In genomic region chr2:101064505-101064867, GRCh38 we compare ENCODE assay signal across 20 cellular contexts.
DNase-seq lines count a peak whose midpoint lies in the region; ATAC-seq and TF ChIP-seq lines count a peak whose summit lies in the region.
"Had no signal": no experiment of that assay in that cellular context is flagged by ENCODE, and none has a peak within 500 bp of the region (broad histone marks: within the 10 kb centered on the region; RNA-seq: fewer than 3 reads in every experiment).

No MANE protein-coding gene starts in this region.

- ATAC-seq in GM21619 (IDR thresholded peaks at IDR 0.05; ENCODE audit: unreplicated experiment) (peak; percentile 16), HG02588 (IDR thresholded peaks at IDR 0.05; ENCODE audit: unreplicated experiment) (no peak)
- no peak for ATAC-seq in stimulated activated memory B cell treated with anti-CD40 and anti-IgM and Interleukin-4, amounts not matched to agents 10 μg/mL and 1 μg/mL and 100 μg/mL, for 72 hours
- no peak for ATAC-seq in naive thymus-derived CD4-positive, alpha-beta T cell
- ATAC-seq: T-cell, upper lobe of right lung had no signal

- H3K27ac ChIP-seq in PC-9 (peak overlapping the region; percentile 66; the same call in 1 of the 2 replicates), hepatocyte (peak overlapping the region; percentile 69), osteoblast (ENCODE audit: low read depth, low read length) (no peak overlapping the region)
- no peak overlapping the region for H3K27ac ChIP-seq in naive thymus-derived CD4-positive, alpha-beta T cell (ENCODE audit: low read depth, low read length)
- H3K27ac ChIP-seq: KMS-11, ovary, upper lobe of right lung had no signal

- H3K4me2 ChIP-seq in PC-9 (no peak overlapping the region), hepatocyte (no peak overlapping the region), osteoblast (ENCODE audit: insufficient read depth, low read length) (no peak overlapping the region)
- H3K4me2 ChIP-seq: KMS-11 had no signal

- CTCF ChIA-PET in PC-9 (lab: Charles Lee): no interaction called here
- CTCF ChIA-PET in naive thymus-derived CD4-positive, alpha-beta T cell (lab: Charles Lee): no interaction called here

- H3K4me1 ChIP-seq in PC-9 (replicated peaks; ENCODE audit: insufficient read depth) (peaks cover 18% of the 10 kb centered on the region), hepatocyte (ENCODE audit: insufficient read depth) (peaks cover 9% of the 10 kb centered on the region), osteoblast (ENCODE audit: insufficient read depth, low read length) (peaks cover 6% of the 10 kb centered on the region)
- H3K4me1 ChIP-seq in naive thymus-derived CD4-positive, alpha-beta T cell (ENCODE audit: control insufficient read depth in 2 of 2, insufficient read depth in 2 of 2, low read length in 2 of 2): no peaks in the 10 kb centered on the region

- no peaks in the 10 kb centered on the region; the same call in 1 of the 2 replicates for H3K36me3 ChIP-seq in PC-9 (ENCODE audit: low read depth)
- no peaks in the 10 kb centered on the region for H3K36me3 ChIP-seq in hepatocyte (replicated peaks; ENCODE audit: insufficient read depth, low read depth)
- peaks cover 5% of the 10 kb centered on the region; the same call in 1 of the 2 replicates for H3K36me3 ChIP-seq in MG63
- no peaks in the 10 kb centered on the region for H3K36me3 ChIP-seq in naive thymus-derived CD4-positive, alpha-beta T cell (ENCODE audit: control insufficient read depth in 2 of 3, insufficient read depth in 3 of 3, low read length in 3 of 3)
- H3K36me3 ChIP-seq in osteoblast (ENCODE audit: insufficient read depth, low read length): no peaks in the 10 kb centered on the region
- H3K36me3 ChIP-seq: ovary, upper lobe of right lung had no signal

- H2AFZ ChIP-seq in PC-9 (no peak overlapping the region), hepatocyte (no peak overlapping the region), osteoblast (ENCODE audit: low read length) (no peak overlapping the region)

- H3F3A ChIP-seq in PC-9 (ENCODE audit: insufficient read depth, low read depth): peaks cover 26% of the 10 kb centered on the region

- no peaks in the 10 kb centered on the region for H3K27me3 Mint-ChIP-seq in stimulated activated memory B cell treated with anti-CD40 and anti-IgM and Interleukin-4, amounts not matched to agents 10 μg/mL and 1 μg/mL and 100 μg/mL, for 72 hours
- no peaks in the 10 kb centered on the region for H3K27me3 Mint-ChIP-seq in naive thymus-derived CD4-positive, alpha-beta T cell
- H3K27me3 Mint-ChIP-seq: activated naive CD4-positive, alpha-beta T cell treated with anti-CD3 and anti-CD28 coated beads, Interleukin-2, amount 50 U/mL, for 24 hours; central memory CD8-positive, alpha-beta T cell had no signal

- H3K27me3 ChIP-seq in PC-9 (ENCODE audit: insufficient read depth, low read depth) (no peaks in the 10 kb centered on the region), hepatocyte (no peaks in the 10 kb centered on the region), MG63 (no peaks in the 10 kb centered on the region), osteoblast (ENCODE audit: insufficient read depth, low read length) (no peaks in the 10 kb centered on the region)
- no peaks in the 10 kb centered on the region for H3K27me3 ChIP-seq in naive thymus-derived CD4-positive, alpha-beta T cell (ENCODE audit: control insufficient read depth in 2 of 2, insufficient read depth in 2 of 2, low read length in 2 of 2)
- H3K27me3 ChIP-seq: ovary, upper lobe of right lung had no signal

- H3K4me3 ChIP-seq in PC-9 (no peak overlapping the region), hepatocyte (no peak overlapping the region), MG63 (no peak overlapping the region), osteoblast (ENCODE audit: insufficient read depth, low read length) (no peak overlapping the region)
- no peak overlapping the region for H3K4me3 ChIP-seq in naive thymus-derived CD4-positive, alpha-beta T cell (ENCODE audit: low read length)
- H3K4me3 ChIP-seq: ovary, upper lobe of right lung had no signal

- POLR2A ChIA-PET in PC-9 (lab: Charles Lee; ENCODE audit: unreplicated experiment): no interaction called here
- POLR2A ChIA-PET in naive thymus-derived CD4-positive, alpha-beta T cell (lab: Charles Lee): no interaction called here

- peaks cover 13% of the 10 kb centered on the region for H3K4me1 Mint-ChIP-seq in stimulated activated memory B cell treated with anti-CD40 and anti-IgM and Interleukin-4, amounts not matched to agents 10 μg/mL and 1 μg/mL and 100 μg/mL, for 72 hours
- H3K4me1 Mint-ChIP-seq in naive thymus-derived CD4-positive, alpha-beta T cell: no peaks in the 10 kb centered on the region
- H3K4me1 Mint-ChIP-seq: activated naive CD4-positive, alpha-beta T cell treated with anti-CD3 and anti-CD28 coated beads, Interleukin-2, amount 50 U/mL, for 24 hours; CD8-positive, alpha-beta memory T cell; central memory CD8-positive, alpha-beta T cell; T-cell had no signal

- H3K36me3 Mint-ChIP-seq in stimulated activated memory B cell treated with anti-CD40 and anti-IgM and Interleukin-4, amounts not matched to agents 10 μg/mL and 1 μg/mL and 100 μg/mL, for 72 hours: no peaks in the 10 kb centered on the region
- no peaks in the 10 kb centered on the region for H3K36me3 Mint-ChIP-seq in naive thymus-derived CD4-positive, alpha-beta T cell
- H3K36me3 Mint-ChIP-seq: activated naive CD4-positive, alpha-beta T cell treated with anti-CD3 and anti-CD28 coated beads, Interleukin-2, amount 50 U/mL, for 24 hours; CD8-positive, alpha-beta memory T cell; T-cell had no signal

- peaks cover 73% of the 10 kb centered on the region for H3K79me2 ChIP-seq in PC-9 (ENCODE audit: low read depth)
- H3K79me2 ChIP-seq in hepatocyte: peaks cover 9% of the 10 kb centered on the region
- no peaks in the 10 kb centered on the region for H3K79me2 ChIP-seq in osteoblast (ENCODE audit: insufficient read depth, low read length)

- H4K20me1 ChIP-seq in PC-9 (ENCODE audit: insufficient read depth) (no peaks in the 10 kb centered on the region; the same call in none of the 2 replicates), hepatocyte (ENCODE audit: insufficient read depth, poor library complexity, severe bottlenecking) (no peaks in the 10 kb centered on the region), osteoblast (ENCODE audit: insufficient read depth, low read length) (no peaks in the 10 kb centered on the region)

- peak overlapping the region; percentile 59 for H3K27ac Mint-ChIP-seq in stimulated activated memory B cell treated with anti-CD40 and anti-IgM and Interleukin-4, amounts not matched to agents 10 μg/mL and 1 μg/mL and 100 μg/mL, for 72 hours
- H3K27ac Mint-ChIP-seq in naive thymus-derived CD4-positive, alpha-beta T cell: no peak overlapping the region
- H3K27ac Mint-ChIP-seq: activated naive CD4-positive, alpha-beta T cell treated with anti-CD3 and anti-CD28 coated beads, Interleukin-2, amount 50 U/mL, for 24 hours; T-cell had no signal

- no peaks in the 10 kb centered on the region for H3K9me3 ChIP-seq in PC-9 (ENCODE audit: insufficient read depth, low read depth)
- H3K9me3 ChIP-seq in hepatocyte (ENCODE audit: low read depth): no peaks in the 10 kb centered on the region
- H3K9me3 ChIP-seq in MG63: no peaks in the 10 kb centered on the region
- H3K9me3 ChIP-seq in naive thymus-derived CD4-positive, alpha-beta T cell (ENCODE audit: control insufficient read depth in 2 of 3, low read length in 3 of 3): no peaks in the 10 kb centered on the region
- H3K9me3 ChIP-seq in osteoblast (ENCODE audit: low read depth, low read length): no peaks in the 10 kb centered on the region
- H3K9me3 ChIP-seq: ovary, upper lobe of right lung had no signal

- DNase-seq in PC-9: no peak
- DNase-seq in hepatocyte (ENCODE audit: low spot score): no peak
- DNase-seq in MG63: no peak
- no peak for DNase-seq in naive thymus-derived CD4-positive, alpha-beta T cell
- no peak for DNase-seq in osteoblast (ENCODE audit: insufficient read length, low spot score, missing footprints)
- DNase-seq: activated CD4-positive, CD25-positive, alpha-beta regulatory T cell; activated CD8-positive, alpha-beta memory T cell treated with anti-CD3 and anti-CD28 coated beads, Interleukin-2, amount 50 U/mL, for 48 hours; CD8-positive, alpha-beta memory T cell; midbrain; NCI-H1436 treated with DMSO at 0.1 percent for 48 hours; NCI-H446 treated with DMSO at 0.1 percent for 48 hours; ovary; T-cell; upper lobe of right lung had no signal

- intact Hi-C loops in PC-9 (cut with micrococcal nuclease; ENCODE audit: unreplicated experiment): loop anchor here (2.0 kb wide), 2 partner anchors 48 to 60 kb away; no protein-coding TSS in a partner anchor
- intact Hi-C loops in naive thymus-derived CD4-positive, alpha-beta T cell (cut with micrococcal nuclease): no loop called here

- no peaks in the 10 kb centered on the region for H3K9me2 ChIP-seq in PC-9 (ENCODE audit: insufficient read depth)
- H3K9me2 ChIP-seq in hepatocyte (replicated peaks; ENCODE audit: insufficient read depth): no peaks in the 10 kb centered on the region

- no peak for TF ChIP-seq CTCF in PC-9 (conservative IDR thresholded peaks at IDR 0.05)
- TF ChIP-seq CTCF in hepatocyte (IDR thresholded peaks at IDR 0.05; ENCODE audit: poor library complexity): no peak
- TF ChIP-seq CTCF in osteoblast (IDR thresholded peaks at IDR 0.05; ENCODE audit: extremely low read depth, low read depth, low read length): no peak

- peak overlapping the region; percentile 34 for H3K4me3 Mint-ChIP-seq in stimulated activated memory B cell treated with anti-CD40 and anti-IgM and Interleukin-4, amounts not matched to agents 10 μg/mL and 1 μg/mL and 100 μg/mL, for 72 hours
- H3K4me3 Mint-ChIP-seq in naive thymus-derived CD4-positive, alpha-beta T cell: no peak overlapping the region
- H3K4me3 Mint-ChIP-seq: activated naive CD4-positive, alpha-beta T cell treated with anti-CD3 and anti-CD28 coated beads, Interleukin-2, amount 50 U/mL, for 24 hours; CD8-positive, alpha-beta memory T cell; central memory CD8-positive, alpha-beta T cell; T-cell had no signal

- no peaks in the 10 kb centered on the region for H3K9me3 Mint-ChIP-seq in stimulated activated memory B cell treated with anti-CD40 and anti-IgM and Interleukin-4, amounts not matched to agents 10 μg/mL and 1 μg/mL and 100 μg/mL, for 72 hours
- no peaks in the 10 kb centered on the region for H3K9me3 Mint-ChIP-seq in naive thymus-derived CD4-positive, alpha-beta T cell
- H3K9me3 Mint-ChIP-seq: activated naive CD4-positive, alpha-beta T cell treated with anti-CD3 and anti-CD28 coated beads, Interleukin-2, amount 50 U/mL, for 24 hours; CD8-positive, alpha-beta memory T cell; central memory CD8-positive, alpha-beta T cell; T-cell had no signal

- 97% methylated on average over 3 of the region's 3 CpGs for WGBS in hepatocyte (ENCODE audit: low lambda C conversion rate, missing lambda C conversion rate)

- no TSS peak for BruUV-seq in PC-9 (replicated peaks; lab: Mats Ljungman, UMichigan)

Comparison
In these comparisons a context has a peak if more than half of its experiments do, and no peak if none do; other contexts are left out.
1. H3K27ac ChIP-seq: peak in PC-9 (single experiment) and hepatocyte (single experiment); none in naive thymus-derived CD4-positive, alpha-beta T cell (single experiment) and osteoblast (single experiment).